In genomic region chr4:66785479-66785878, GRCh38 we compare ENCODE assay signal across 8 cellular contexts.
"Had no signal": no experiment of that assay in that cellular context is flagged by ENCODE, and none has a peak within 500 bp of the region (broad histone marks: within the 10 kb centered on the region; RNA-seq: fewer than 3 reads in every experiment).

No MANE protein-coding gene starts in this region.

- H3K4me3 ChIP-seq: GM23248 had no signal

- H3K27ac Mint-ChIP-seq: H9 had no signal

- H3K27ac ChIP-seq: GM23248, KMS-11 had no signal

- FAIRE-seq: H54, HTR-8/SVneo had no signal

- DNase-seq: GM23248, GOT3, H9, HCEC 1CT, KBM-7 had no signal

- H3K4me2 ChIP-seq: KMS-11 had no signal

- H3K9ac ChIP-seq: GM23248, KMS-11 had no signal

- H3K4me3 Mint-ChIP-seq: H9 had no signal

- H2AFZ ChIP-seq: GM23248 had no signal
